Comparison of ENCODE assay signal across 14 cellular contexts in genomic region chr3:99928758-99929408, GRCh38.
DNase-seq lines count a peak whose midpoint lies in the region; ATAC-seq and TF ChIP-seq lines count a peak whose summit lies in the region.
"Had no signal": no experiment of that assay in that cellular context is flagged by ENCODE, and none has a peak within 500 bp of the region (broad histone marks: within the 10 kb centered on the region; RNA-seq: fewer than 3 reads in every experiment).

No MANE protein-coding gene starts in this region.

- H3K4me1 Mint-ChIP-seq in WTC11 = peaks cover 74% of the 10 kb centered on the region
- H3K4me1 Mint-ChIP-seq in nephron = peaks cover 25% of the 10 kb centered on the region
- no peaks in the 10 kb centered on the region for H3K4me1 Mint-ChIP-seq in activated naive CD4-positive, alpha-beta T cell treated with anti-CD3 and anti-CD28 coated beads, Interleukin-2, amount 10 ng/mL, durations not matched to agents 7 days and 5 days
- no peaks in the 10 kb centered on the region for H3K4me1 Mint-ChIP-seq in activated T-cell treated with anti-CD3 and anti-CD28 coated beads, Interleukin-2, amount 50 U/mL, for 24 hours (ENCODE audit: low read depth)
- H3K4me1 Mint-ChIP-seq: natural killer cell had no signal

- no peaks in the 10 kb centered on the region for H3K9me3 ChIP-seq in uterus

- TF ChIP-seq CTCF in WTC11 (IDR thresholded peaks at IDR 0.05) = no peak
- TF ChIP-seq CTCF in fibroblast of the aortic adventitia (IDR thresholded peaks at IDR 0.05; ENCODE audit: insufficient read depth, low read length) = peak; percentile 45
- TF ChIP-seq CTCF in nephron (IDR thresholded peaks at IDR 0.05; ENCODE audit: unreplicated experiment in 3 of 3) = no peak
- TF ChIP-seq CTCF in uterus (IDR thresholded peaks at IDR 0.05) = peak in 3 of 4 experiments; percentile 6 to 45 (median 18)

- CTCF ChIA-PET in WTC11 (lab: Charles Lee) = interaction anchor here (0.7 kb wide), 1 partner anchor 9 kb away, joined by 3 read pairs; no protein-coding TSS in a partner anchor
- CTCF ChIA-PET in activated naive CD4-positive, alpha-beta T cell treated with anti-CD3 and anti-CD28 coated beads, Interleukin-2, amount 10 ng/mL, durations not matched to agents 7 days and 5 days (lab: Charles Lee) = no interaction called here

- no peaks in the 10 kb centered on the region for H3K36me3 ChIP-seq in uterus

- H3K9me3 Mint-ChIP-seq in WTC11 (no peaks in the 10 kb centered on the region), nephron (no peaks in the 10 kb centered on the region)
- no peaks in the 10 kb centered on the region for H3K9me3 Mint-ChIP-seq in activated naive CD4-positive, alpha-beta T cell treated with anti-CD3 and anti-CD28 coated beads, Interleukin-2, amount 10 ng/mL, durations not matched to agents 7 days and 5 days
- no peaks in the 10 kb centered on the region for H3K9me3 Mint-ChIP-seq in activated T-cell treated with anti-CD3 and anti-CD28 coated beads, Interleukin-2, amount 50 U/mL, for 24 hours
- H3K9me3 Mint-ChIP-seq: natural killer cell; stimulated activated naive CD8-positive, alpha-beta T cell treated with anti-CD3 and anti-CD28 coated beads, Interleukin-15, Interleukin-2, amounts not matched to agents 100 ng/mL and 50 ng/mL, for 24 hours had no signal

- no peaks in the 10 kb centered on the region for H3K36me3 Mint-ChIP-seq in WTC11
- peaks cover 4% of the 10 kb centered on the region for H3K36me3 Mint-ChIP-seq in nephron (ENCODE audit: low read depth)
- no peaks in the 10 kb centered on the region for H3K36me3 Mint-ChIP-seq in activated naive CD4-positive, alpha-beta T cell treated with anti-CD3 and anti-CD28 coated beads, Interleukin-2, amount 10 ng/mL, durations not matched to agents 7 days and 5 days
- H3K36me3 Mint-ChIP-seq in activated T-cell treated with anti-CD3 and anti-CD28 coated beads, Interleukin-2, amount 50 U/mL, for 24 hours (ENCODE audit: low read depth) = peaks cover 23% of the 10 kb centered on the region
- H3K36me3 Mint-ChIP-seq: natural killer cell had no signal

- no peak for TF ChIP-seq POLR2A in uterus (IDR thresholded peaks at IDR 0.05)

- DNase-seq in WTC11 (ENCODE audit: low spot score) (peak; percentile 20), fibroblast of the aortic adventitia (ENCODE audit: low read depth) (no peak), uterus (no peak), LoVo (ENCODE audit: low spot score) (no peak)
- no peak for DNase-seq in activated naive CD4-positive, alpha-beta T cell treated with anti-CD3 and anti-CD28 coated beads, Interleukin-2, amount 10 ng/mL, durations not matched to agents 7 days and 5 days
- DNase-seq in activated T-cell treated with anti-CD3 and anti-CD28 coated beads, Interleukin-2, amount 50 U/mL, for 24 hours = no peak
- DNase-seq: activated naive CD4-positive, alpha-beta T cell; DMS79; glutamatergic neuron; natural killer cell had no signal

- peak overlapping the region; percentile 98 for H3K27ac Mint-ChIP-seq in WTC11
- H3K27ac Mint-ChIP-seq in nephron = peak overlapping the region in 2 of 3 experiments; percentile 2 to 22
- H3K27ac Mint-ChIP-seq in activated naive CD4-positive, alpha-beta T cell treated with anti-CD3 and anti-CD28 coated beads, Interleukin-2, amount 10 ng/mL, durations not matched to agents 7 days and 5 days = no peak overlapping the region
- no peak overlapping the region for H3K27ac Mint-ChIP-seq in activated T-cell treated with anti-CD3 and anti-CD28 coated beads, Interleukin-2, amount 50 U/mL, for 24 hours
- H3K27ac Mint-ChIP-seq: natural killer cell; stimulated activated naive CD8-positive, alpha-beta T cell treated with anti-CD3 and anti-CD28 coated beads, Interleukin-15, Interleukin-2, amounts not matched to agents 100 ng/mL and 50 ng/mL, for 24 hours had no signal

- H3K4me1 ChIP-seq in uterus = peaks cover 0 to 7% of the 10 kb centered on the region in 2 donors

- H3K4me3 ChIP-seq in fibroblast of the aortic adventitia (ENCODE audit: low read depth, low read length) (no peak overlapping the region), uterus (no peak overlapping the region)
- H3K4me3 ChIP-seq: skin epidermis had no signal

- no peaks in the 10 kb centered on the region for H3K27me3 Mint-ChIP-seq in WTC11 (ENCODE audit: low read depth)
- H3K27me3 Mint-ChIP-seq in nephron (ENCODE audit: low read depth) = no peaks in the 10 kb centered on the region
- no peaks in the 10 kb centered on the region for H3K27me3 Mint-ChIP-seq in activated naive CD4-positive, alpha-beta T cell treated with anti-CD3 and anti-CD28 coated beads, Interleukin-2, amount 10 ng/mL, durations not matched to agents 7 days and 5 days
- no peaks in the 10 kb centered on the region for H3K27me3 Mint-ChIP-seq in activated T-cell treated with anti-CD3 and anti-CD28 coated beads, Interleukin-2, amount 50 U/mL, for 24 hours
- H3K27me3 Mint-ChIP-seq: stimulated activated naive CD8-positive, alpha-beta T cell treated with anti-CD3 and anti-CD28 coated beads, Interleukin-15, Interleukin-2, amounts not matched to agents 100 ng/mL and 50 ng/mL, for 24 hours had no signal

- peak; percentile 44 for ATAC-seq in WTC11
- ATAC-seq: natural killer cell had no signal

- H3K4me3 Mint-ChIP-seq in WTC11 = peak overlapping the region; percentile 48
- H3K4me3 Mint-ChIP-seq in nephron = no peak overlapping the region
- H3K4me3 Mint-ChIP-seq in activated naive CD4-positive, alpha-beta T cell treated with anti-CD3 and anti-CD28 coated beads, Interleukin-2, amount 10 ng/mL, durations not matched to agents 7 days and 5 days = no peak overlapping the region
- no peak overlapping the region for H3K4me3 Mint-ChIP-seq in activated T-cell treated with anti-CD3 and anti-CD28 coated beads, Interleukin-2, amount 50 U/mL, for 24 hours
- H3K4me3 Mint-ChIP-seq: natural killer cell; stimulated activated naive CD8-positive, alpha-beta T cell treated with anti-CD3 and anti-CD28 coated beads, Interleukin-15, Interleukin-2, amounts not matched to agents 100 ng/mL and 50 ng/mL, for 24 hours had no signal

- H3K27me3 ChIP-seq in uterus = no peaks in the 10 kb centered on the region

- H3K27ac ChIP-seq in uterus = peak overlapping the region; percentile 73 to 84
- H3K27ac ChIP-seq: C4-2B had no signal

- intact Hi-C loops in uterus (cut with DNase I; ENCODE audit: low total_unique reads) = no loop called here

- POLR2A ChIA-PET in WTC11 (lab: Charles Lee) = no interaction called here

TF ChIP-seq in WTC11, 78 proteins besides CTCF, POLR2A, EP300 and RAD21 (continues in another document):
- no peak for TF ChIP-seq CBFB (CRISPR knock-in tag; IDR thresholded peaks at IDR 0.05; ENCODE audit: low read depth)
- no peak for TF ChIP-seq SMAD4 (CRISPR knock-in tag; IDR thresholded peaks at IDR 0.05)
- no peak for TF ChIP-seq ZNF423 (CRISPR knock-in tag; IDR thresholded peaks at IDR 0.05)
- no peak for TF ChIP-seq GRHL2 (CRISPR knock-in tag; IDR thresholded peaks at IDR 0.05; ENCODE audit: insufficient replicate concordance, severe bottlenecking)
- TF ChIP-seq IRF2 (CRISPR knock-in tag; IDR thresholded peaks at IDR 0.05; ENCODE audit: borderline replicate concordance, low read depth) = no peak
- TF ChIP-seq AR (CRISPR knock-in tag; IDR thresholded peaks at IDR 0.05) = no peak
- no peak for TF ChIP-seq SMAD3 (CRISPR knock-in tag; IDR thresholded peaks at IDR 0.05; ENCODE audit: borderline replicate concordance)

Comparison
In these comparisons a context has a peak if more than half of its experiments do, and no peak if none do; other contexts are left out.
1. H3K27ac Mint-ChIP-seq: peak in WTC11 (single experiment) and nephron (2 of 3); none in activated naive CD4-positive, alpha-beta T cell treated with anti-CD3 and anti-CD28 coated beads, Interleukin-2, amount 10 ng/mL, durations not matched to agents 7 days and 5 days (single experiment) and activated T-cell treated with anti-CD3 and anti-CD28 coated beads, Interleukin-2, amount 50 U/mL, for 24 hours (single experiment).
2. CTCF ChIP-seq: peak in fibroblast of the aortic adventitia (single experiment) and uterus (3 of 4); none in WTC11 (single experiment) and nephron (0 of 3).